11 cellular contexts compared by ENCODE assay signal in genomic region chr1:158496379-158496778, GRCh38. TPM values are rescaled to one million over a fixed set of nuclear protein-coding genes. Genes with fewer than 3 reads are reported as not detected.
A peak's percentile ranks its signal among the peaks of the same experiment; 100 is the strongest.
DNase-seq lines count a peak whose midpoint lies in the region; ATAC-seq and TF ChIP-seq lines count a peak whose summit lies in the region.
"Had no signal": no experiment of that assay in that cellular context is flagged by ENCODE, and none has a peak within 500 bp of the region (broad histone marks: within the 10 kb centered on the region; RNA-seq: fewer than 3 reads in every experiment).

No MANE protein-coding gene starts in this region.

- H3K4me1 Mint-ChIP-seq in stimulated activated effector memory CD8-positive, alpha-beta T cell treated with anti-CD3 and anti-CD28 coated beads, Interleukin-12 subunit alpha, Interleukin-12 subunit beta, amount 100 ng/mL, for 72 hours: no peaks in the 10 kb centered on the region

- no peak overlapping the region for H3K4me3 ChIP-seq in HL-60 (replicated peaks; ENCODE audit: insufficient read depth, low read length)
- H3K4me3 ChIP-seq: HAP-1 had no signal

- ATAC-seq in GM19452 (IDR thresholded peaks at IDR 0.05; ENCODE audit: unreplicated experiment): no peak
- ATAC-seq in stimulated activated effector memory CD8-positive, alpha-beta T cell treated with anti-CD3 and anti-CD28 coated beads, Interleukin-12 subunit alpha, Interleukin-12 subunit beta, amount 100 ng/mL, for 72 hours: no peak

- DNase-seq in HL-60 (ENCODE audit: low read depth in 1 of 2, low spot score in 1 of 2) (peak in 1 of 2 experiments; percentile 21), RPMI7951 (ENCODE audit: low read depth) (peak; percentile 4), iris pigment epithelial cell (ENCODE audit: low read depth) (peak; percentile 2), H4 (ENCODE audit: low spot score) (no peak), NCI-H345 treated with DMSO at 0.1 percent for 48 hours (lab: John Stamatoyannopoulos, UW; ENCODE audit: unreplicated experiment) (no peak)
- no peak for DNase-seq in stimulated activated effector memory CD8-positive, alpha-beta T cell treated with anti-CD3 and anti-CD28 coated beads, Interleukin-12 subunit alpha, Interleukin-12 subunit beta, amount 100 ng/mL, for 72 hours (ENCODE audit: low spot score in 2 of 2)

- TF ChIP-seq CTCF in C4-2B (conservative IDR thresholded peaks at IDR 0.05) (peak; percentile 36), HL-60 (IDR thresholded peaks at IDR 0.05; ENCODE audit: insufficient read depth, low read length) (peak; percentile 8)

- H3K36me3 Mint-ChIP-seq in stimulated activated effector memory CD8-positive, alpha-beta T cell treated with anti-CD3 and anti-CD28 coated beads, Interleukin-12 subunit alpha, Interleukin-12 subunit beta, amount 100 ng/mL, for 72 hours: no peaks in the 10 kb centered on the region

- H3K27ac ChIP-seq in C4-2B (no peak overlapping the region), HL-60 (replicated peaks) (no peak overlapping the region)

- H3K4me3 Mint-ChIP-seq in stimulated activated effector memory CD8-positive, alpha-beta T cell treated with anti-CD3 and anti-CD28 coated beads, Interleukin-12 subunit alpha, Interleukin-12 subunit beta, amount 100 ng/mL, for 72 hours: no peak overlapping the region

- H3K27me3 ChIP-seq in HL-60 (ENCODE audit: insufficient read depth, poor library complexity, severe bottlenecking): no peaks in the 10 kb centered on the region

- no peaks in the 10 kb centered on the region for H3K9me3 Mint-ChIP-seq in stimulated activated effector memory CD8-positive, alpha-beta T cell treated with anti-CD3 and anti-CD28 coated beads, Interleukin-12 subunit alpha, Interleukin-12 subunit beta, amount 100 ng/mL, for 72 hours

- H3K27ac Mint-ChIP-seq in stimulated activated effector memory CD8-positive, alpha-beta T cell treated with anti-CD3 and anti-CD28 coated beads, Interleukin-12 subunit alpha, Interleukin-12 subunit beta, amount 100 ng/mL, for 72 hours: no peak overlapping the region

RNA-seq across cellular contexts. Expression of gene OR10R2, which starts 24.4 kb away (rescaled TPM):
- not detected in 2 replicates for total RNA-seq in RPMI7951 (2014; rRNA removed; shearing (Covaris generic))
- total RNA-seq in H4 (2014; rRNA removed; shearing (Covaris generic)): not detected in 2 replicates
- total RNA-seq: cerebellum, mucosa of gallbladder had no signal

RNA-seq across cellular contexts. Expression of gene OR10K1, which starts 34.7 kb away (rescaled TPM):
- not detected in 2 replicates for total RNA-seq in RPMI7951 (2014; rRNA removed; shearing (Covaris generic))
- not detected in 2 replicates for total RNA-seq in H4 (2014; rRNA removed; shearing (Covaris generic))
- total RNA-seq: cerebellum, mucosa of gallbladder had no signal

RNA-seq across cellular contexts. Expression of gene OR6Y1, which starts 57.8 kb away (rescaled TPM):
- not detected in 2 replicates for total RNA-seq in RPMI7951 (2014; rRNA removed; shearing (Covaris generic))
- total RNA-seq in H4 (2014; rRNA removed; shearing (Covaris generic)): not detected in 2 replicates
- total RNA-seq: cerebellum, mucosa of gallbladder had no signal

Comparison
In these comparisons a context has a peak if more than half of its experiments do, and no peak if none do; other contexts are left out.
1. DNase-seq: peak in RPMI7951 (single experiment) and iris pigment epithelial cell (single experiment); none in H4 (single experiment), NCI-H345 treated with DMSO at 0.1 percent for 48 hours (single experiment) and stimulated activated effector memory CD8-positive, alpha-beta T cell treated with anti-CD3 and anti-CD28 coated beads, Interleukin-12 subunit alpha, Interleukin-12 subunit beta, amount 100 ng/mL, for 72 hours (0 of 2).